Comparison of ENCODE assay signal across 1 cellular context in the genomic region with DNA sequence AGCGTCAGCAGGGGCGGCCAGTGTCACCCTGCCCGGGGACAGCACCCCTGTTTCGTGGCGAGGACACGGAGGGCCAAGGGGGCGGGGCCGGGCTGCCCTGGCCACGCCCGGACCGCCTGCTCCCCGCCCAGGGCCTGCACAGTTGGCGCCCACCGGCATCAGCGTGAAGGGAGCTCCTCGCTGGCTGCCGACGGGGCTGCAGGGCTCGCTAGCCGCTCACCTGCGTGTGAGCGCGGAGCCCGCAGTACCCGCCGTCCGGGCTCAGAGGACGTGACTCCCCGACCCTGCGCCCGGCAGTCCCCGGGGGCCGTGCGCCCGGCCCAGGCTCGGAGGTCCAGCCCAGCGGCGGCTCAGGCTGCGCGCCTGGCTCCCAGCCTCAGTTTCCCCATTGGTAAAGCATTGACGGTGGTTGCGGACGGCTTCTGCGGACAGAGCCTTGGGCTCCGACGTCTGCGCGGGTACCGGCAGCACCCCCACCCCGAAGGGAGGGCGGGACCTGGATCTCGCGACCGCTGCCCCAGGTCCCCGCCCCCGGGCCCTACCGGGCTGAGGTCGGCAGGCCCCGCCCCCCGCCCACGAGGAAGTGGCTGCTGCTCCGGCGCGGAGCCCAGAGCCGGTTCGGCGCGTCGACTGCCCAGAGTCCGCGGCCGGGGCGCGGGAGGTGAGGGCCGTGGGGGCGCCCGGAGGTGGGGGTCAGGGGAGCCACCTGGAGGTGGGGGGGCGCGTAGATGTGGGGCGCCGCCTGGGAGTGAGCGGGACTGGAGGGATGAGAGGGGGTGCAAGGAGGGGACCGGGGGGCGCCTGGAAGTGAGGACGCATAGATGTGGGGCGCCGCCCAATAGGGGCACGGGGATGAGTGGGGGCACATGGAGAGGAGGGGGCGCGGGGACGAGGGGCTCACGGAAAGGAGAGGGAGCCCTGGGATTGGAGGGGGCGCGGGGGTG.
TF ChIP-seq lines count a peak whose summit lies in the region.

A gene (plus strand): TSS at position 610 of the 944 bp plus-strand sequence. CDS start 10,985 bp downstream, outside the sequence.

TF ChIP-seq in WTC11, 78 proteins besides CTCF, POLR2A, EP300 and RAD21 (continued from another document):
- TF ChIP-seq, protein P1, sequence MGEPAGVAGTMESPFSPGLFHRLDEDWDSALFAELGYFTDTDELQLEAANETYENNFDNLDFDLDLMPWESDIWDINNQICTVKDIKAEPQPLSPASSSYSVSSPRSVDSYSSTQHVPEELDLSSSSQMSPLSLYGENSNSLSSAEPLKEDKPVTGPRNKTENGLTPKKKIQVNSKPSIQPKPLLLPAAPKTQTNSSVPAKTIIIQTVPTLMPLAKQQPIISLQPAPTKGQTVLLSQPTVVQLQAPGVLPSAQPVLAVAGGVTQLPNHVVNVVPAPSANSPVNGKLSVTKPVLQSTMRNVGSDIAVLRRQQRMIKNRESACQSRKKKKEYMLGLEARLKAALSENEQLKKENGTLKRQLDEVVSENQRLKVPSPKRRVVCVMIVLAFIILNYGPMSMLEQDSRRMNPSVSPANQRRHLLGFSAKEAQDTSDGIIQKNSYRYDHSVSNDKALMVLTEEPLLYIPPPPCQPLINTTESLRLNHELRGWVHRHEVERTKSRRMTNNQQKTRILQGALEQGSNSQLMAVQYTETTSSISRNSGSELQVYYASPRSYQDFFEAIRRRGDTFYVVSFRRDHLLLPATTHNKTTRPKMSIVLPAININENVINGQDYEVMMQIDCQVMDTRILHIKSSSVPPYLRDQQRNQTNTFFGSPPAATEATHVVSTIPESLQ (CRISPR knock-in tag; IDR thresholded peaks at IDR 0.05), result peak; percentile 59; the same call in 1 of the 2 replicates
- TF ChIP-seq CREM (CRISPR knock-in tag; IDR thresholded peaks at IDR 0.05) (no peak), MXD4 (CRISPR knock-in tag; IDR thresholded peaks at IDR 0.05; ENCODE audit: borderline replicate concordance) (no peak), ZNF263 (CRISPR knock-in tag; IDR thresholded peaks at IDR 0.05; ENCODE audit: low read depth) (no peak), ZNF416 (CRISPR knock-in tag; IDR thresholded peaks at IDR 0.05) (no peak), ATF1 (CRISPR knock-in tag; IDR thresholded peaks at IDR 0.05) (no peak), TEAD4 (CRISPR knock-in tag; IDR thresholded peaks at IDR 0.05) (no peak), ZNF423 (CRISPR knock-in tag; IDR thresholded peaks at IDR 0.05) (no peak), JAZF1 (CRISPR knock-in tag; IDR thresholded peaks at IDR 0.05) (no peak), ZBTB21 (CRISPR knock-in tag; IDR thresholded peaks at IDR 0.05; ENCODE audit: borderline replicate concordance) (no peak)
- TF ChIP-seq, protein P2, sequence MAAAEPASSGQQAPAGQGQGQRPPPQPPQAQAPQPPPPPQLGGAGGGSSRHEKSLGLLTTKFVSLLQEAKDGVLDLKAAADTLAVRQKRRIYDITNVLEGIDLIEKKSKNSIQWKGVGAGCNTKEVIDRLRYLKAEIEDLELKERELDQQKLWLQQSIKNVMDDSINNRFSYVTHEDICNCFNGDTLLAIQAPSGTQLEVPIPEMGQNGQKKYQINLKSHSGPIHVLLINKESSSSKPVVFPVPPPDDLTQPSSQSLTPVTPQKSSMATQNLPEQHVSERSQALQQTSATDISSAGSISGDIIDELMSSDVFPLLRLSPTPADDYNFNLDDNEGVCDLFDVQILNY (CRISPR knock-in tag; IDR thresholded peaks at IDR 0.05), result no peak; the same call in 1 of the 2 replicates
- TF ChIP-seq, protein P3, sequence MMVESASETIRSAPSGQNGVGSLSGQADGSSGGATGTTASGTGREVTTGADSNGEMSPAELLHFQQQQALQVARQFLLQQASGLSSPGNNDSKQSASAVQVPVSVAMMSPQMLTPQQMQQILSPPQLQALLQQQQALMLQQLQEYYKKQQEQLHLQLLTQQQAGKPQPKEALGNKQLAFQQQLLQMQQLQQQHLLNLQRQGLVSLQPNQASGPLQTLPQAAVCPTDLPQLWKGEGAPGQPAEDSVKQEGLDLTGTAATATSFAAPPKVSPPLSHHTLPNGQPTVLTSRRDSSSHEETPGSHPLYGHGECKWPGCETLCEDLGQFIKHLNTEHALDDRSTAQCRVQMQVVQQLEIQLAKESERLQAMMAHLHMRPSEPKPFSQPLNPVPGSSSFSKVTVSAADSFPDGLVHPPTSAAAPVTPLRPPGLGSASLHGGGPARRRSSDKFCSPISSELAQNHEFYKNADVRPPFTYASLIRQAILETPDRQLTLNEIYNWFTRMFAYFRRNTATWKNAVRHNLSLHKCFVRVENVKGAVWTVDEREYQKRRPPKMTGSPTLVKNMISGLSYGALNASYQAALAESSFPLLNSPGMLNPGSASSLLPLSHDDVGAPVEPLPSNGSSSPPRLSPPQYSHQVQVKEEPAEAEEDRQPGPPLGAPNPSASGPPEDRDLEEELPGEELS (CRISPR knock-in tag; IDR thresholded peaks at IDR 0.05), result no peak
- TF ChIP-seq, protein P4, sequence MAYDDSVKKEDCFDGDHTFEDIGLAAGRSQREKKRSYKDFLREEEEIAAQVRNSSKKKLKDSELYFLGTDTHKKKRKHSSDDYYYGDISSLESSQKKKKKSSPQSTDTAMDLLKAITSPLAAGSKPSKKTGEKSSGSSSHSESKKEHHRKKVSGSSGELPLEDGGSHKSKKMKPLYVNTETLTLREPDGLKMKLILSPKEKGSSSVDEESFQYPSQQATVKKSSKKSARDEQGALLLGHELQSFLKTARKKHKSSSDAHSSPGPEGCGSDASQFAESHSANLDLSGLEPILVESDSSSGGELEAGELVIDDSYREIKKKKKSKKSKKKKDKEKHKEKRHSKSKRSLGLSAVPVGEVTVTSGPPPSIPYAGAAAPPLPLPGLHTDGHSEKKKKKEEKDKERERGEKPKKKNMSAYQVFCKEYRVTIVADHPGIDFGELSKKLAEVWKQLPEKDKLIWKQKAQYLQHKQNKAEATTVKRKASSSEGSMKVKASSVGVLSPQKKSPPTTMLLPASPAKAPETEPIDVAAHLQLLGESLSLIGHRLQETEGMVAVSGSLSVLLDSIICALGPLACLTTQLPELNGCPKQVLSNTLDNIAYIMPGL (CRISPR knock-in tag; IDR thresholded peaks at IDR 0.05), result peak; percentile 47; the same call in 1 of the 2 replicates
- TF ChIP-seq, protein P5, sequence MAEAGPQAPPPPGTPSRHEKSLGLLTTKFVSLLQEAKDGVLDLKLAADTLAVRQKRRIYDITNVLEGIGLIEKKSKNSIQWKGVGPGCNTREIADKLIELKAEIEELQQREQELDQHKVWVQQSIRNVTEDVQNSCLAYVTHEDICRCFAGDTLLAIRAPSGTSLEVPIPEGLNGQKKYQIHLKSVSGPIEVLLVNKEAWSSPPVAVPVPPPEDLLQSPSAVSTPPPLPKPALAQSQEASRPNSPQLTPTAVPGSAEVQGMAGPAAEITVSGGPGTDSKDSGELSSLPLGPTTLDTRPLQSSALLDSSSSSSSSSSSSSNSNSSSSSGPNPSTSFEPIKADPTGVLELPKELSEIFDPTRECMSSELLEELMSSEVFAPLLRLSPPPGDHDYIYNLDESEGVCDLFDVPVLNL (CRISPR knock-in tag; IDR thresholded peaks at IDR 0.05; ENCODE audit: borderline replicate concordance, low read depth), result peak; percentile 55; the same call in 1 of the 2 replicates
- TF ChIP-seq, protein P6, sequence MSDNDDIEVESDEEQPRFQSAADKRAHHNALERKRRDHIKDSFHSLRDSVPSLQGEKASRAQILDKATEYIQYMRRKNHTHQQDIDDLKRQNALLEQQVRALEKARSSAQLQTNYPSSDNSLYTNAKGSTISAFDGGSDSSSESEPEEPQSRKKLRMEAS (CRISPR knock-in tag; IDR thresholded peaks at IDR 0.05), result 0 out of 2 replicates have a peak, but pooled peaks have one; percentile 42
- TF ChIP-seq, protein P7, sequence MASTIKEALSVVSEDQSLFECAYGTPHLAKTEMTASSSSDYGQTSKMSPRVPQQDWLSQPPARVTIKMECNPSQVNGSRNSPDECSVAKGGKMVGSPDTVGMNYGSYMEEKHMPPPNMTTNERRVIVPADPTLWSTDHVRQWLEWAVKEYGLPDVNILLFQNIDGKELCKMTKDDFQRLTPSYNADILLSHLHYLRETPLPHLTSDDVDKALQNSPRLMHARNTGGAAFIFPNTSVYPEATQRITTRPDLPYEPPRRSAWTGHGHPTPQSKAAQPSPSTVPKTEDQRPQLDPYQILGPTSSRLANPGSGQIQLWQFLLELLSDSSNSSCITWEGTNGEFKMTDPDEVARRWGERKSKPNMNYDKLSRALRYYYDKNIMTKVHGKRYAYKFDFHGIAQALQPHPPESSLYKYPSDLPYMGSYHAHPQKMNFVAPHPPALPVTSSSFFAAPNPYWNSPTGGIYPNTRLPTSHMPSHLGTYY (CRISPR knock-in tag; IDR thresholded peaks at IDR 0.05), result no peak
- TF ChIP-seq, protein P8, sequence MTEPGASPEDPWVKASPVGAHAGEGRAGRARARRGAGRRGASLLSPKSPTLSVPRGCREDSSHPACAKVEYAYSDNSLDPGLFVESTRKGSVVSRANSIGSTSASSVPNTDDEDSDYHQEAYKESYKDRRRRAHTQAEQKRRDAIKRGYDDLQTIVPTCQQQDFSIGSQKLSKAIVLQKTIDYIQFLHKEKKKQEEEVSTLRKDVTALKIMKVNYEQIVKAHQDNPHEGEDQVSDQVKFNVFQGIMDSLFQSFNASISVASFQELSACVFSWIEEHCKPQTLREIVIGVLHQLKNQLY (CRISPR knock-in tag; IDR thresholded peaks at IDR 0.05), result no peak
TF ChIP-seq in WTC11: peak in this region for 9.
